35 cellular contexts compared by ENCODE assay signal in genomic region chr4:180726611-180727010, GRCh38.
"Had no signal": no experiment of that assay in that cellular context is flagged by ENCODE, and none has a peak within 500 bp of the region (broad histone marks: within the 10 kb centered on the region; RNA-seq: fewer than 3 reads in every experiment).

No MANE protein-coding gene starts in this region.

- H3K4me3 ChIP-seq: MG63 had no signal

- H3K27me3 ChIP-seq: MG63 had no signal

- DNase-seq: Karpas-422, Kasumi-1, MG63, MM.1S, MV-4-11, NCI-H1048, NCI-H1092, NCI-H1092 treated with DMSO at 0.1 percent for 48 hours, NCI-H1105, NCI-H1105 treated with DMSO at 0.1 percent for 48 hours, NCI-H1417 treated with DMSO at 0.1 percent for 48 hours, NCI-H1436, NCI-H1436 treated with DMSO at 0.1 percent for 48 hours, NCI-H146, NCI-H1694, NCI-H1694 treated with DMSO at 0.1 percent for 48 hours, NCI-H187, NCI-H187 treated with DMSO at 0.1 percent for 48 hours, NCI-H1930, NCI-H2029, NCI-H2029 treated with DMSO at 0.1 percent for 48 hours, NCI-H2081, NCI-H2081 treated with DMSO at 0.1 percent for 48 hours, NCI-H2107, NCI-H2171, NCI-H2171 treated with DMSO at 0.1 percent for 48 hours, NCI-H2227 treated with DMSO at 0.1 percent for 48 hours, NCI-H226, NCI-H345, NCI-H446, NCI-H446 treated with DMSO at 0.1 percent for 48 hours, NCI-H510A, NCI-H510A treated with DMSO at 0.1 percent for 48 hours, NCI-H524, NCI-H524 treated with DMSO at 0.1 percent for 48 hours had no signal

- H3K9me3 ChIP-seq: MG63 had no signal

- H3K36me3 ChIP-seq: MG63 had no signal
